27 cellular contexts compared by ENCODE assay signal in genomic region chr14:103649001-103649400, GRCh38.
"Had no signal": no experiment of that assay in that cellular context is flagged by ENCODE, and none has a peak within 500 bp of the region (broad histone marks: within the 10 kb centered on the region; RNA-seq: fewer than 3 reads in every experiment).

No MANE protein-coding gene starts in this region.

- H3K4me3 Mint-ChIP-seq: mesothelial cell of epicardium, naive B cell had no signal

- H3K27me3 Mint-ChIP-seq: naive B cell had no signal

- H3K27me3 ChIP-seq: dorsolateral prefrontal cortex, esophagus squamous epithelium, gastrocnemius medialis, heart right ventricle, left lung had no signal

- H3K36me3 ChIP-seq: gastrocnemius medialis, left lung had no signal

- H3K9me3 ChIP-seq: esophagus squamous epithelium, gastrocnemius medialis, heart right ventricle, left lung, lower lobe of right lung, mucosa of descending colon had no signal

- H3K27ac ChIP-seq: coronary artery, dorsolateral prefrontal cortex, epithelial cell of prostate, esophagus squamous epithelium, gastrocnemius medialis, heart right ventricle, left lung, lower lobe of right lung had no signal

- DNase-seq: dermis blood vessel endothelial cell; dorsolateral prefrontal cortex; effector CD4-positive, alpha-beta T cell; effector memory CD4-positive, alpha-beta T cell; erythroblast; esophagus squamous epithelium; foreskin fibroblast; foreskin melanocyte; gastrocnemius medialis; glutamatergic neuron; head of caudate nucleus; heart right ventricle; hippocampal formation; left cardiac atrium; left lung; left ventricle myocardium superior; lower lobe of right lung; mesenchymal stem cell; mucosa of descending colon; naive B cell had no signal

- ATAC-seq: esophagus mucosa, gastrocnemius medialis, heart right ventricle, left cardiac atrium, left lung, left ventricle myocardium superior, lower lobe of right lung, mucosa of descending colon had no signal

- FAIRE-seq: colon, islet of Langerhans, keratinocyte had no signal

- H3K36me3 Mint-ChIP-seq: mesothelial cell of epicardium had no signal

- H3K27ac Mint-ChIP-seq: mesothelial cell of epicardium had no signal

- H3K9me3 Mint-ChIP-seq: mesothelial cell of epicardium, naive B cell had no signal

- H3K4me3 ChIP-seq: coronary artery, dorsolateral prefrontal cortex, esophagus squamous epithelium, gastrocnemius medialis, heart right ventricle, left lung, lower lobe of right lung, mucosa of descending colon had no signal
